ENCODE assay signal across 8 cellular contexts in genomic region chr22:42091446-42091764, GRCh38. TPM values are rescaled to one million over a fixed set of nuclear protein-coding genes. Genes with fewer than 3 reads are reported as not detected.
DNase-seq lines count a peak whose midpoint lies in the region; ATAC-seq, FAIRE-seq and TF ChIP-seq lines count a peak whose summit lies in the region.

No MANE protein-coding gene starts in this region.

- peak overlapping the region; percentile 94 for H3K27ac ChIP-seq in 22Rv1
- peak overlapping the region; percentile 97 for H3K27ac ChIP-seq in HL-60 (replicated peaks)
- peak overlapping the region; percentile 96 to 97 for H3K27ac ChIP-seq in breast epithelium

- intact Hi-C loops in breast epithelium (cut with DNase I; ENCODE audit: low total_unique reads), result loop anchor here (2.0 kb wide), 1 partner anchor 347 kb away; no protein-coding TSS in a partner anchor

- H3K36me3 ChIP-seq in breast epithelium, result no peaks in the 10 kb centered on the region

- no peaks in the 10 kb centered on the region for H3K9me3 ChIP-seq in breast epithelium
- H3K9me3 ChIP-seq in mononuclear cell (ENCODE audit: low read depth, low read length), result no peaks in the 10 kb centered on the region

- no peak for TF ChIP-seq POLR2A in breast epithelium (IDR thresholded peaks at IDR 0.05)

- no peak for FAIRE-seq in D721Med (lab: Jason Lieb, UNC)

- peak overlapping the region; percentile 30 for H3K4me3 ChIP-seq in HL-60 (replicated peaks; ENCODE audit: insufficient read depth, low read length)
- peak overlapping the region; percentile 70 to 95 (median 73) for H3K4me3 ChIP-seq in breast epithelium
- peak overlapping the region; percentile 87 for H3K4me3 ChIP-seq in mononuclear cell (ENCODE audit: low read length)

- H3K27me3 ChIP-seq in HL-60 (ENCODE audit: insufficient read depth, poor library complexity, severe bottlenecking) (no peaks in the 10 kb centered on the region), breast epithelium (no peaks in the 10 kb centered on the region), mononuclear cell (ENCODE audit: insufficient read depth, low read length) (no peaks in the 10 kb centered on the region)

- TF ChIP-seq CTCF in 22Rv1 (IDR thresholded peaks at IDR 0.05) (no peak), HL-60 (IDR thresholded peaks at IDR 0.05; ENCODE audit: insufficient read depth, low read length) (no peak), breast epithelium (IDR thresholded peaks at IDR 0.05) (no peak), D721Med (IDR thresholded peaks at IDR 0.05; ENCODE audit: insufficient read depth, missing control alignments) (no peak)

- ATAC-seq in HG03439 (IDR thresholded peaks at IDR 0.05; ENCODE audit: unreplicated experiment) (no peak), GM21515 (IDR thresholded peaks at IDR 0.05; ENCODE audit: unreplicated experiment) (no peak)

- DNase-seq in HL-60 (ENCODE audit: low read depth in 1 of 2, low spot score in 1 of 2) (no peak), breast epithelium (ENCODE audit: low spot score in 2 of 2) (no peak), anterior cingulate cortex (lab: John Stamatoyannopoulos, UW) (no peak), D721Med (ENCODE audit: insufficient read length, low spot score) (no peak)

- H3K4me1 ChIP-seq in breast epithelium, result no peaks in the 10 kb centered on the region
- peaks cover 23% of the 10 kb centered on the region for H3K4me1 ChIP-seq in mononuclear cell (ENCODE audit: insufficient read depth, low read length)

RNA-seq across cellular contexts. Expression of gene NDUFA6, which starts 0.8 kb away (rescaled TPM):
- total RNA-seq in breast epithelium, result 10 to 100 TPM; 37.3 to 61.1 (median 45.2) TPM
- 49.3 TPM for total RNA-seq in mononuclear cell

RNA-seq across cellular contexts. Expression of gene SMDT1, which starts 11.9 kb away (rescaled TPM):
- total RNA-seq in breast epithelium, result 10 to 100 TPM; 13.9 to 19.7 (median 16.2) TPM
- total RNA-seq in mononuclear cell, result 14.9 TPM

RNA-seq across cellular contexts. Expression of gene PHETA2, which starts 17.4 kb away (rescaled TPM):
- total RNA-seq in breast epithelium, result 10 to 100 TPM; 11.5 to 18.0 (median 11.6) TPM
- total RNA-seq in mononuclear cell, result 0.94 TPM

RNA-seq across cellular contexts. Expression of gene NAGA, which starts 20.8 kb away (rescaled TPM):
- total RNA-seq in breast epithelium (10 to 100 TPM; 22.9 to 38.9 (median 27.2) TPM), mononuclear cell (42.8 TPM)

RNA-seq across cellular contexts. Expression of gene CYP2D6, which starts 39.2 kb away (rescaled TPM):
- total RNA-seq in breast epithelium (1 to 10 TPM in 1 of 3 donors, under 1 TPM in 2; 0.16 to 2.0 (median 0.73) TPM), mononuclear cell (0.84 TPM)

Comparison
In these comparisons a context has a peak if more than half of its experiments do, and no peak if none do; other contexts are left out.
1. H3K4me3 ChIP-seq: peak in every context shown above with its lines; median percentile 87 in mononuclear cell; 73 in breast epithelium; 30 in HL-60.